ENCODE assay signal across 9 cellular contexts in the genomic region with DNA sequence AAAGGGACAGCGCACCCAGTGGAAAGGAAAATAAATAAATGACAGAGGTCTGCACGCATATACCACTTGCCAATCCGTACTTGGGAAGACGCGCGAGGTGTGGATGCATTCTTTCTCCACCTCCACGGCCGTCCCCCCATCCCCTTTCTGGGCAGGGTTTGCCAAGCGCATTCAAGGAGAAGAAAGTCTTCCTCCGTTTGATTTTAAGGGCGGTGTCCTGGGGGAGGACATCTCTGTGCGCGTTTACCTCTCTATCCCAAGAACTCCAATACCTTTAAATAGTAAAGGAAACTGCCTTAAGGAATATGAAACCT. TPM values are rescaled to one million over a fixed set of nuclear protein-coding genes. Genes with fewer than 3 reads are reported as not detected.
A peak's percentile ranks its signal among the peaks of the same experiment; 100 is the strongest.
DNase-seq lines count a peak whose midpoint lies in the region; ATAC-seq and FAIRE-seq lines count a peak whose summit lies in the region.
"Had no signal": no experiment of that assay in that cellular context is flagged by ENCODE, and none has a peak within 500 bp of the region (broad histone marks: within the 10 kb centered on the region; RNA-seq: fewer than 3 reads in every experiment).

No MANE protein-coding gene starts in this region.

- H3K9me3 Mint-ChIP-seq in stimulated activated naive CD8-positive, alpha-beta T cell treated with anti-CD3 and anti-CD28 coated beads, Interleukin-15, Interleukin-2, amounts not matched to agents 100 ng/mL and 50 ng/mL, for 24 hours = no peaks in the 10 kb centered on the region

- H3K27ac ChIP-seq in caudate nucleus (ENCODE audit: low read depth, low read length) (peak overlapping the region; percentile 93), aorta (ENCODE audit: low read depth in 1 of 2, low read length in 2 of 2) (peak overlapping the region in 1 of 2 donors; percentile 93)

- H3K36me3 ChIP-seq in aorta (ENCODE audit: control insufficient read depth in 1 of 2, insufficient read depth in 2 of 2, low read length in 1 of 2) = no peaks in the 10 kb centered on the region

- peaks cover 75% of the 10 kb centered on the region for H3K27me3 Mint-ChIP-seq in stimulated activated naive CD8-positive, alpha-beta T cell treated with anti-CD3 and anti-CD28 coated beads, Interleukin-15, Interleukin-2, amounts not matched to agents 100 ng/mL and 50 ng/mL, for 24 hours

- DNase-seq in stimulated activated naive CD8-positive, alpha-beta T cell treated with anti-CD3 and anti-CD28 coated beads, Interleukin-15, Interleukin-2, amounts not matched to agents 100 U/mL and 50 U/mL, for 24 hours = no peak
- DNase-seq in caudate nucleus (lab: John Stamatoyannopoulos, UW) (no peak), aorta (no peak), iPS-NIHi7 (ENCODE audit: extremely low spot score) (no peak), HTR-8/SVneo (ENCODE audit: insufficient read length, low spot score) (no peak)
- DNase-seq: NCI-H1436 treated with DMSO at 0.1 percent for 48 hours had no signal

- H3K4me1 ChIP-seq in mononuclear cell (ENCODE audit: insufficient read depth, low read length) = peaks cover 27% of the 10 kb centered on the region
- H3K4me1 ChIP-seq in aorta (ENCODE audit: control insufficient read depth in 1 of 2, insufficient read depth in 2 of 2, low read length in 2 of 2) = peaks cover 4 to 9% of the 10 kb centered on the region in 2 donors

- no peaks in the 10 kb centered on the region for H3K36me3 Mint-ChIP-seq in stimulated activated naive CD8-positive, alpha-beta T cell treated with anti-CD3 and anti-CD28 coated beads, Interleukin-15, Interleukin-2, amounts not matched to agents 100 ng/mL and 50 ng/mL, for 24 hours (ENCODE audit: low read depth)

- H3K27me3 ChIP-seq in mononuclear cell (ENCODE audit: insufficient read depth, low read length) = peaks cover 63% of the 10 kb centered on the region
- no peaks in the 10 kb centered on the region for H3K27me3 ChIP-seq in aorta (ENCODE audit: control insufficient read depth in 1 of 2, insufficient read depth in 2 of 2, low read length in 1 of 2)

- 2 to 5% methylated on average over 13 of the region's 13 CpGs for WGBS in aorta, 2 donors

- peak overlapping the region; percentile 92 for H3K4me3 Mint-ChIP-seq in stimulated activated naive CD8-positive, alpha-beta T cell treated with anti-CD3 and anti-CD28 coated beads, Interleukin-15, Interleukin-2, amounts not matched to agents 100 ng/mL and 50 ng/mL, for 24 hours

- intact Hi-C loops in aorta (cut with DNase I) = loop anchor here in 1 of 2 donors (5.0 kb wide), 2 partner anchors 81 to 101 kb away; no protein-coding TSS in a partner anchor

- peaks cover 38% of the 10 kb centered on the region for H3K4me1 Mint-ChIP-seq in stimulated activated naive CD8-positive, alpha-beta T cell treated with anti-CD3 and anti-CD28 coated beads, Interleukin-15, Interleukin-2, amounts not matched to agents 100 ng/mL and 50 ng/mL, for 24 hours (ENCODE audit: low read depth)

- H3K27ac Mint-ChIP-seq in stimulated activated naive CD8-positive, alpha-beta T cell treated with anti-CD3 and anti-CD28 coated beads, Interleukin-15, Interleukin-2, amounts not matched to agents 100 ng/mL and 50 ng/mL, for 24 hours = peak overlapping the region; percentile 74

- no peak for ATAC-seq in stimulated activated naive CD8-positive, alpha-beta T cell treated with anti-CD3 and anti-CD28 coated beads, Interleukin-15, Interleukin-2, amounts not matched to agents 100 U/mL and 50 U/mL, for 24 hours
- no peak for ATAC-seq in aorta (ENCODE audit: low FRiP score)
- ATAC-seq in HG03139 (IDR thresholded peaks at IDR 0.05; ENCODE audit: unreplicated experiment) = no peak

- FAIRE-seq in HTR-8/SVneo (lab: Jason Lieb, UNC) = no peak

- H3K9me3 ChIP-seq in mononuclear cell (ENCODE audit: low read depth, low read length) = no peaks in the 10 kb centered on the region
- no peaks in the 10 kb centered on the region for H3K9me3 ChIP-seq in aorta (ENCODE audit: control insufficient read depth, low read length)

- H3K4me3 ChIP-seq in mononuclear cell (ENCODE audit: low read length) (peak overlapping the region; percentile 41), aorta (ENCODE audit: low read length in 2 of 2) (peak overlapping the region; percentile 55 to 91)

RNA-seq across cellular contexts. Expression of a gene that starts 0.6 kb away (rescaled TPM):
- total RNA-seq in mononuclear cell (8.7 TPM), aorta (1 to 10 TPM; 3.9 to 4.5 TPM)
- 1 to 10 TPM; 3.3 to 5.3 TPM for polyA plus RNA-seq in aorta
